11 cellular contexts compared by ENCODE assay signal in genomic region chr20:58112017-58112781, GRCh38.
DNase-seq lines count a peak whose midpoint lies in the region; ATAC-seq, FAIRE-seq and TF ChIP-seq lines count a peak whose summit lies in the region.
"Had no signal": no experiment of that assay in that cellular context is flagged by ENCODE, and none has a peak within 500 bp of the region (broad histone marks: within the 10 kb centered on the region; RNA-seq: fewer than 3 reads in every experiment).

No MANE protein-coding gene starts in this region.

- H3K4me1 ChIP-seq in trophoblast cell (ENCODE audit: control insufficient read depth in 1 of 2, insufficient read depth in 2 of 2, low read length in 2 of 2) (no peaks in the 10 kb centered on the region), lower lobe of right lung (no peaks in the 10 kb centered on the region)

- H3K23ac ChIP-seq in trophoblast cell (ENCODE audit: low read length) = no peak overlapping the region

- H3K27me3 ChIP-seq in bronchial epithelial cell (ENCODE audit: control insufficient read depth, insufficient read depth, low read length) = peaks cover 2% of the 10 kb centered on the region
- H3K27me3 ChIP-seq in trophoblast cell (ENCODE audit: insufficient read depth, low read length) = no peaks in the 10 kb centered on the region
- no peaks in the 10 kb centered on the region for H3K27me3 ChIP-seq in lower lobe of right lung (ENCODE audit: low read depth)

- intact Hi-C loops in activated naive CD4-positive, alpha-beta T cell treated with anti-CD3 and anti-CD28 coated beads for 36 hours (cut with micrococcal nuclease) = no loop called here
- intact Hi-C loops in lower lobe of right lung (cut with DNase I) = no loop called here

- no peaks in the 10 kb centered on the region for H3K79me2 ChIP-seq in trophoblast cell (ENCODE audit: control insufficient read depth, insufficient read depth, low read length, poor library complexity)

- H4K12ac ChIP-seq in trophoblast cell (ENCODE audit: low read depth, low read length) = no peak overlapping the region

- no peaks in the 10 kb centered on the region for H3K9me3 Mint-ChIP-seq in activated naive CD4-positive, alpha-beta T cell treated with anti-CD3 and anti-CD28 coated beads for 36 hours

- DNase-seq in GM03348 (ENCODE audit: low spot score) = peak; percentile 89
- DNase-seq in NB4 (ENCODE audit: low read depth) = peak; percentile 40
- peak; percentile 96 for DNase-seq in bronchial epithelial cell (ENCODE audit: low read depth)
- peak; percentile 90 to 98 for DNase-seq in trophoblast cell
- DNase-seq in activated naive CD4-positive, alpha-beta T cell treated with anti-CD3 and anti-CD28 coated beads for 36 hours = no peak
- no peak for DNase-seq in lower lobe of right lung
- DNase-seq: activated CD4-positive, alpha-beta T cell treated with anti-CD3 and anti-CD28 coated beads for 36 hours; activated naive CD8-positive, alpha-beta T cell treated with anti-CD3 and anti-CD28 coated beads, Interleukin-2, amount 10 ng/mL, durations not matched to agents 7 days and 5 days; glutamatergic neuron had no signal

- H3K79me1 ChIP-seq in trophoblast cell (ENCODE audit: low read length) = no peaks in the 10 kb centered on the region

- no peak overlapping the region for H2BK5ac ChIP-seq in trophoblast cell (ENCODE audit: low read depth, low read length, poor library complexity)

- H3K27ac ChIP-seq in trophoblast cell (ENCODE audit: low read depth, low read length) (no peak overlapping the region), lower lobe of right lung (no peak overlapping the region)

- H3K27me3 Mint-ChIP-seq in activated naive CD4-positive, alpha-beta T cell treated with anti-CD3 and anti-CD28 coated beads for 36 hours (ENCODE audit: low read depth) = peaks cover 18% of the 10 kb centered on the region

- H3K36me3 Mint-ChIP-seq in activated naive CD4-positive, alpha-beta T cell treated with anti-CD3 and anti-CD28 coated beads for 36 hours (ENCODE audit: low read depth) = no peaks in the 10 kb centered on the region
- H3K36me3 Mint-ChIP-seq: activated naive CD8-positive, alpha-beta T cell treated with anti-CD3 and anti-CD28 coated beads, Interleukin-2, amount 10 ng/mL, durations not matched to agents 7 days and 5 days had no signal

- H3K14ac ChIP-seq in trophoblast cell (ENCODE audit: low read length) = no peak overlapping the region

- no peak overlapping the region for H2AFZ ChIP-seq in trophoblast cell (ENCODE audit: insufficient read depth, low read length, poor library complexity)

- ATAC-seq in HG03135 (IDR thresholded peaks at IDR 0.05; ENCODE audit: unreplicated experiment) (no peak), HG02973 (IDR thresholded peaks at IDR 0.05; ENCODE audit: unreplicated experiment) (no peak), lower lobe of right lung (no peak)
- ATAC-seq: activated CD4-positive, alpha-beta T cell treated with anti-CD3 and anti-CD28 coated beads for 36 hours had no signal

- CTCF ChIA-PET in activated naive CD4-positive, alpha-beta T cell treated with anti-CD3 and anti-CD28 coated beads for 36 hours (lab: Charles Lee) = no interaction called here

- H2BK120ac ChIP-seq in trophoblast cell (ENCODE audit: insufficient read depth, low read length, poor library complexity) = no peak overlapping the region

- H3K4ac ChIP-seq in trophoblast cell (ENCODE audit: low read depth, low read length) = no peak overlapping the region

- TF ChIP-seq CTCF in NB4 (IDR thresholded peaks at IDR 0.05; ENCODE audit: low read depth, low read length) (no peak), bronchial epithelial cell (IDR thresholded peaks at IDR 0.05; ENCODE audit: insufficient read depth, low read length, severe bottlenecking) (no peak), lower lobe of right lung (IDR thresholded peaks at IDR 0.05) (no peak)

- H4K8ac ChIP-seq in trophoblast cell (ENCODE audit: low read depth, low read length) = no peak overlapping the region

- no peak overlapping the region for H3K27ac Mint-ChIP-seq in activated naive CD4-positive, alpha-beta T cell treated with anti-CD3 and anti-CD28 coated beads for 36 hours
- H3K27ac Mint-ChIP-seq: activated CD4-positive, alpha-beta T cell treated with anti-CD3 and anti-CD28 coated beads for 36 hours; activated naive CD8-positive, alpha-beta T cell treated with anti-CD3 and anti-CD28 coated beads, Interleukin-2, amount 10 ng/mL, durations not matched to agents 7 days and 5 days had no signal

- no peaks in the 10 kb centered on the region for H3K36me3 ChIP-seq in bronchial epithelial cell (ENCODE audit: control insufficient read depth, insufficient read depth, low read length)
- no peaks in the 10 kb centered on the region for H3K36me3 ChIP-seq in trophoblast cell (ENCODE audit: control insufficient read depth in 1 of 2, insufficient read depth in 2 of 2, low read length in 2 of 2)
- H3K36me3 ChIP-seq in lower lobe of right lung = no peaks in the 10 kb centered on the region

- H3K4me3 Mint-ChIP-seq in activated naive CD4-positive, alpha-beta T cell treated with anti-CD3 and anti-CD28 coated beads for 36 hours = no peak overlapping the region
- H3K4me3 Mint-ChIP-seq: activated CD4-positive, alpha-beta T cell treated with anti-CD3 and anti-CD28 coated beads for 36 hours; activated naive CD8-positive, alpha-beta T cell treated with anti-CD3 and anti-CD28 coated beads, Interleukin-2, amount 10 ng/mL, durations not matched to agents 7 days and 5 days had no signal

- H2AK5ac ChIP-seq in trophoblast cell (ENCODE audit: low read length) = no peak overlapping the region

- H3K4me3 ChIP-seq in NB4 (ENCODE audit: low read depth, low read length) (no peak overlapping the region), bronchial epithelial cell (ENCODE audit: low read depth, low read length) (no peak overlapping the region), trophoblast cell (ENCODE audit: low read depth, low read length) (no peak overlapping the region), lower lobe of right lung (no peak overlapping the region)

- no peak for TF ChIP-seq POLR2A in NB4 (IDR thresholded peaks at IDR 0.05; ENCODE audit: extremely low read depth, insufficient read length)

- FAIRE-seq in bronchial epithelial cell (lab: Jason Lieb, UNC) = peak; percentile 98

- H4K91ac ChIP-seq in trophoblast cell (ENCODE audit: low read depth, low read length) = no peak overlapping the region

- H3K4me1 Mint-ChIP-seq in activated naive CD4-positive, alpha-beta T cell treated with anti-CD3 and anti-CD28 coated beads for 36 hours (ENCODE audit: low read depth) = no peaks in the 10 kb centered on the region
- H3K4me1 Mint-ChIP-seq: activated CD4-positive, alpha-beta T cell treated with anti-CD3 and anti-CD28 coated beads for 36 hours; activated naive CD8-positive, alpha-beta T cell treated with anti-CD3 and anti-CD28 coated beads, Interleukin-2, amount 10 ng/mL, durations not matched to agents 7 days and 5 days had no signal

- no peak overlapping the region for H3K18ac ChIP-seq in trophoblast cell (ENCODE audit: low read length)

- H3K9ac ChIP-seq in trophoblast cell (ENCODE audit: low read length) = no peak overlapping the region

- H3K9me3 ChIP-seq in trophoblast cell (ENCODE audit: insufficient read depth, low read depth, low read length) = peaks cover 2% of the 10 kb centered on the region
- no peaks in the 10 kb centered on the region for H3K9me3 ChIP-seq in lower lobe of right lung

- WGBS in trophoblast cell (ENCODE audit: extremely low coverage, insufficient coverage, insufficient read length) = no CpG with 5 or more reads among the region's 7 CpGs

- H3K4me2 ChIP-seq in trophoblast cell (ENCODE audit: low read length) = no peak overlapping the region

- H2BK12ac ChIP-seq in trophoblast cell (ENCODE audit: low read length) = no peak overlapping the region

Comparison
In these comparisons a context has a peak if more than half of its experiments do, and no peak if none do; other contexts are left out.
1. DNase-seq: peak in GM03348 (single experiment), NB4 (single experiment), bronchial epithelial cell (single experiment) and trophoblast cell (2 of 2); none in activated naive CD4-positive, alpha-beta T cell treated with anti-CD3 and anti-CD28 coated beads for 36 hours (single experiment) and lower lobe of right lung (single experiment).